ENCODE assay signal across 13 cellular contexts in the genomic region with DNA sequence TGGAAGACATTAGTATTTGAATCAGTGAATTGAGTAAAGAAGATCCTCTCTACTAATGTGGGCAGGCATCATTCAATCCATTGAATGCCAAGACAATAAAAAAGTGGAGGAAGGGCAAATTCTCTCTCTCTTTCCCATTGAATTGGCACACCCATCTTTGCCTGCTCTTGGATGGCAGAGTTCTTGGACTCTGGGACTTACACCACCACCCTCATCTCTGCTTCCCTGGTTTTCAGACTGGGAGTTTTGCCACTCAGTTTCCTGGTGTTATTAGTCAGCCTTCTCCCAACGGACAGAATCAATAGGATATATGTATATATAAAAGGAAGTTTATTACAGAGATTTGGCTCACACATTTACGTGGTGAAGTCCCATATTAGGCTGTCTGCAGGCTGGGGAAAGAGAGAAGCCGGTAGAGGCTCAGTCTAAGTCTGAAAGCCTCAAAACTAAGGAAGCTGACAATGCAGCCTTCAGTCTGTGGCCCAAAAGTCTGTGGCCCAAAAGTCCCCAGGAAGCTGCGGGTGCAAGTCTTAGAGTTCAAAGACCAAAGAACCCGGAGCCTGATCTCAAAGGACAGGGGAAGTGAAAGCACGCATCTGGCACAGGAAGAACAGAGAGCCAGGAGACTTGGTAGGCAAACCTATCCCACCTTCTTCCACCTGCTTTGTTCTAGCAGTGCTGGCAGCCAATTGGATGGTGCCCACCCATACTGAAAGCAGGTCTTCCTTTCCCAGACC.
DNase-seq lines count a peak whose midpoint lies in the region; ATAC-seq, FAIRE-seq and TF ChIP-seq lines count a peak whose summit lies in the region.
"Had no signal": no experiment of that assay in that cellular context is flagged by ENCODE, and none has a peak within 500 bp of the region (broad histone marks: within the 10 kb centered on the region; RNA-seq: fewer than 3 reads in every experiment).

No MANE protein-coding gene starts in this region.

- ATAC-seq in GM21360 (IDR thresholded peaks at IDR 0.05; ENCODE audit: unreplicated experiment) (peak; percentile 97), HG03039 (IDR thresholded peaks at IDR 0.05; ENCODE audit: unreplicated experiment) (peak; percentile 87)
- ATAC-seq: foreskin keratinocyte, left ventricle myocardium superior had no signal

- peaks cover 3% of the 10 kb centered on the region for H3K27me3 Mint-ChIP-seq in activated T-cell treated with anti-CD3 and anti-CD28 coated beads, Interleukin-2, amount 50 U/mL, for 24 hours
- H3K27me3 Mint-ChIP-seq in activated naive CD4-positive, alpha-beta T cell treated with anti-CD3 and anti-CD28 coated beads, Interleukin-2, amount 10 ng/mL, durations not matched to agents 7 days and 5 days: no peaks in the 10 kb centered on the region
- H3K27me3 Mint-ChIP-seq: type B pancreatic cell had no signal

- H3K4me1 Mint-ChIP-seq in activated T-cell treated with anti-CD3 and anti-CD28 coated beads, Interleukin-2, amount 50 U/mL, for 24 hours (ENCODE audit: low read depth): no peaks in the 10 kb centered on the region
- no peaks in the 10 kb centered on the region for H3K4me1 Mint-ChIP-seq in activated naive CD4-positive, alpha-beta T cell treated with anti-CD3 and anti-CD28 coated beads, Interleukin-2, amount 10 ng/mL, durations not matched to agents 7 days and 5 days

- FAIRE-seq in GM12891 (lab: Jason Lieb, UNC): no peak

- TF ChIP-seq POLR2A in GM12891 (IDR thresholded peaks at IDR 0.05; ENCODE audit: low read depth, low read length): no peak

- H3K27ac Mint-ChIP-seq in activated T-cell treated with anti-CD3 and anti-CD28 coated beads, Interleukin-2, amount 50 U/mL, for 24 hours: no peak overlapping the region
- H3K27ac Mint-ChIP-seq in activated naive CD4-positive, alpha-beta T cell treated with anti-CD3 and anti-CD28 coated beads, Interleukin-2, amount 10 ng/mL, durations not matched to agents 7 days and 5 days: no peak overlapping the region
- H3K27ac Mint-ChIP-seq: activated naive CD4-positive, alpha-beta T cell treated with anti-CD3 and anti-CD28 coated beads for 36 hours; type B pancreatic cell had no signal

- H3K9me3 Mint-ChIP-seq in activated T-cell treated with anti-CD3 and anti-CD28 coated beads, Interleukin-2, amount 50 U/mL, for 24 hours: peaks cover 2% of the 10 kb centered on the region
- no peaks in the 10 kb centered on the region for H3K9me3 Mint-ChIP-seq in activated naive CD4-positive, alpha-beta T cell treated with anti-CD3 and anti-CD28 coated beads, Interleukin-2, amount 10 ng/mL, durations not matched to agents 7 days and 5 days
- H3K9me3 Mint-ChIP-seq: activated naive CD4-positive, alpha-beta T cell treated with anti-CD3 and anti-CD28 coated beads for 36 hours had no signal

- no peaks in the 10 kb centered on the region for H3K36me3 Mint-ChIP-seq in activated T-cell treated with anti-CD3 and anti-CD28 coated beads, Interleukin-2, amount 50 U/mL, for 24 hours (ENCODE audit: low read depth)
- H3K36me3 Mint-ChIP-seq in activated naive CD4-positive, alpha-beta T cell treated with anti-CD3 and anti-CD28 coated beads, Interleukin-2, amount 10 ng/mL, durations not matched to agents 7 days and 5 days: no peaks in the 10 kb centered on the region
- H3K36me3 Mint-ChIP-seq: type B pancreatic cell had no signal

- CTCF ChIA-PET in activated naive CD4-positive, alpha-beta T cell treated with anti-CD3 and anti-CD28 coated beads, Interleukin-2, amount 10 ng/mL, durations not matched to agents 7 days and 5 days (lab: Charles Lee): no interaction called here

- DNase-seq in GM12891 (ENCODE audit: insufficient read length, low spot score) (no peak), NOMO-1 (lab: John Stamatoyannopoulos, UW; ENCODE audit: unreplicated experiment in 2 of 2) (peak; percentile 52 to 72), SHP77 (lab: John Stamatoyannopoulos, UW) (no peak), occipital lobe (lab: John Stamatoyannopoulos, UW) (no peak)
- no peak for DNase-seq in activated T-cell treated with anti-CD3 and anti-CD28 coated beads, Interleukin-2, amount 50 U/mL, for 24 hours
- DNase-seq in activated naive CD4-positive, alpha-beta T cell treated with anti-CD3 and anti-CD28 coated beads, Interleukin-2, amount 10 ng/mL, durations not matched to agents 7 days and 5 days: no peak
- DNase-seq: activated naive CD4-positive, alpha-beta T cell treated with anti-CD3 and anti-CD28 coated beads for 36 hours; foreskin keratinocyte; left ventricle myocardium superior; NCI-H1694 had no signal

- no peak overlapping the region for H3K4me3 Mint-ChIP-seq in activated T-cell treated with anti-CD3 and anti-CD28 coated beads, Interleukin-2, amount 50 U/mL, for 24 hours
- H3K4me3 Mint-ChIP-seq in activated naive CD4-positive, alpha-beta T cell treated with anti-CD3 and anti-CD28 coated beads, Interleukin-2, amount 10 ng/mL, durations not matched to agents 7 days and 5 days: no peak overlapping the region
- H3K4me3 Mint-ChIP-seq: activated naive CD4-positive, alpha-beta T cell treated with anti-CD3 and anti-CD28 coated beads for 36 hours; type B pancreatic cell had no signal

TF ChIP-seq in GM12891, 5 proteins besides CTCF, POLR2A, EP300 and RAD21:
- TF ChIP-seq PAX5 (IDR thresholded peaks at IDR 0.05; ENCODE audit: insufficient read depth, low read length, severe bottlenecking): no peak
- TF ChIP-seq POU2F2 (IDR thresholded peaks at IDR 0.05; ENCODE audit: low read depth, low read length): no peak
- no peak for TF ChIP-seq TAF1 (IDR thresholded peaks at IDR 0.05; ENCODE audit: low read depth, low read length)
- peak; percentile 86 for TF ChIP-seq SPI1 (IDR thresholded peaks at IDR 0.05; ENCODE audit: low read depth, low read length)
- TF ChIP-seq POLR2AphosphoS5 (IDR thresholded peaks at IDR 0.05; ENCODE audit: low read depth, low read length): no peak

Comparison
In these comparisons a context has a peak if more than half of its experiments do, and no peak if none do; other contexts are left out.
1. DNase-seq: peak in NOMO-1 (2 of 2); none in GM12891 (single experiment), activated T-cell treated with anti-CD3 and anti-CD28 coated beads, Interleukin-2, amount 50 U/mL, for 24 hours (single experiment), SHP77 (0 of 2), occipital lobe (single experiment) and activated naive CD4-positive, alpha-beta T cell treated with anti-CD3 and anti-CD28 coated beads, Interleukin-2, amount 10 ng/mL, durations not matched to agents 7 days and 5 days (single experiment).